18 cellular contexts compared by ENCODE assay signal in genomic region chr6:44023586-44024454, GRCh38.
DNase-seq lines count a peak whose midpoint lies in the region; ATAC-seq, FAIRE-seq and TF ChIP-seq lines count a peak whose summit lies in the region.
"Had no signal": no experiment of that assay in that cellular context is flagged by ENCODE, and none has a peak within 500 bp of the region (broad histone marks: within the 10 kb centered on the region; RNA-seq: fewer than 3 reads in every experiment).

No MANE protein-coding gene starts in this region.

- no peak for TF ChIP-seq RAD21 in SK-N-SH (IDR thresholded peaks at IDR 0.05; ENCODE audit: low read length)
- TF ChIP-seq RAD21 in A549 (conservative IDR thresholded peaks at IDR 0.05 in 1 of 2, IDR thresholded peaks at IDR 0.05 in 1 of 2): no peak
- TF ChIP-seq RAD21 in H1 (IDR thresholded peaks at IDR 0.05 in 1 of 2, conservative IDR thresholded peaks at IDR 0.05 in 1 of 2; ENCODE audit: low read depth in 2 of 2, low read length in 2 of 2): no peak

- no peak overlapping the region for H2BK20ac ChIP-seq in H1 (ENCODE audit: low read length)

- H3K9me2 ChIP-seq in SK-N-SH: no peaks in the 10 kb centered on the region

- ATAC-seq in SK-N-SH treated with all-trans-retinoic acid at 6 μM for 48 hours: no peak
- ATAC-seq in A549: no peak
- ATAC-seq: CD8-positive, alpha-beta T cell had no signal

- no peak overlapping the region for H2AK5ac ChIP-seq in H1 (ENCODE audit: low read depth, low read length)

- no peak overlapping the region for H3K56ac ChIP-seq in H1 (replicated peaks; ENCODE audit: insufficient read length, low read depth, low read length)

- no peak overlapping the region for H2BK12ac ChIP-seq in H1 (ENCODE audit: low read depth, low read length)

- no peaks in the 10 kb centered on the region for H3K27me3 ChIP-seq in SK-N-SH (ENCODE audit: insufficient read depth)
- H3K27me3 ChIP-seq in H1 (replicated peaks in 1 of 4; ENCODE audit: control insufficient read depth in 3 of 4, extremely low read depth in 1 of 4, insufficient read depth in 3 of 4, low read length in 3 of 4): no peaks in the 10 kb centered on the region
- no peaks in the 10 kb centered on the region for H3K27me3 ChIP-seq in osteoblast (ENCODE audit: insufficient read depth, low read length)
- H3K27me3 ChIP-seq: BE2C had no signal

- H3K9me3 ChIP-seq in SK-N-SH (no peaks in the 10 kb centered on the region), A549 (no peaks in the 10 kb centered on the region), H1 (ENCODE audit: insufficient read depth in 2 of 2, low read depth in 1 of 2, low read length in 1 of 2) (no peaks in the 10 kb centered on the region), osteoblast (ENCODE audit: low read depth, low read length) (no peaks in the 10 kb centered on the region)
- H3K9me3 ChIP-seq: BE2C had no signal

- TF ChIP-seq POLR2A in A549 (IDR thresholded peaks at IDR 0.05; ENCODE audit: low read length) (no peak), H1 (IDR thresholded peaks at IDR 0.05; ENCODE audit: control extremely low read depth in 1 of 2, low read depth in 2 of 2, low read length in 2 of 2) (no peak)

- no peak overlapping the region for H2BK15ac ChIP-seq in H1 (ENCODE audit: low read length)

- peak; percentile 54 for DNase-seq in SK-N-SH
- no peak for DNase-seq in A549 (ENCODE audit: low read depth in 1 of 2, low spot score in 1 of 2)
- no peak for DNase-seq in H1 (ENCODE audit: low read depth in 1 of 2, low spot score in 2 of 2)
- peak; percentile 14 for DNase-seq in osteoblast (ENCODE audit: insufficient read length, low spot score, missing footprints)
- DNase-seq in activated gamma-delta T cell treated with Interleukin-2 at 50 U/mL for 16 hours: no peak
- DNase-seq in stimulated activated CD4-positive, alpha-beta T cell treated with anti-CD3 and anti-CD28 coated beads, Interleukin-2, amount 100 ng/mL, for 24 hours: no peak
- no peak for DNase-seq in DMS153 treated with DMSO at 0.1 percent for 48 hours (lab: John Stamatoyannopoulos, UW; ENCODE audit: unreplicated experiment)
- DNase-seq: BE2C; CD8-positive, alpha-beta T cell; DMS79; HCEC 1CT; NCI-H1417 treated with DMSO at 0.1 percent for 48 hours; NCI-H1930; NCI-H526 treated with DMSO at 0.1 percent for 48 hours had no signal

- no peak overlapping the region for H3K9ac ChIP-seq in SK-N-SH
- H3K9ac ChIP-seq in H1 (replicated peaks in 1 of 4; ENCODE audit: extremely low read depth in 1 of 4, low read depth in 3 of 4, low read length in 3 of 4): no peak overlapping the region

- no peak overlapping the region for H4K5ac ChIP-seq in H1 (ENCODE audit: insufficient read length, low read depth, low read length)

- peaks cover 4 to 35% of the 10 kb centered on the region in 2 experiments; a peak in 2 of 4 replicates for H3K4me1 ChIP-seq in SK-N-SH (ENCODE audit: control insufficient read depth in 1 of 2, insufficient read depth in 2 of 2, low read depth in 1 of 2, low read length in 1 of 2)
- H3K4me1 ChIP-seq in A549: peaks cover 24% of the 10 kb centered on the region
- H3K4me1 ChIP-seq in H1 (replicated peaks in 1 of 4; ENCODE audit: control insufficient read depth in 3 of 4, insufficient read depth in 4 of 4, low read length in 3 of 4): peaks cover 0 to 4% (median 0%) of the 10 kb centered on the region in 4 experiments; a peak in 1 of 7 replicates
- H3K4me1 ChIP-seq in osteoblast (ENCODE audit: insufficient read depth, low read length): peaks cover 24% of the 10 kb centered on the region

- no peak overlapping the region for H4K91ac ChIP-seq in H1 (replicated peaks; ENCODE audit: insufficient read length, low read length)

- H3K18ac ChIP-seq in H1 (ENCODE audit: extremely low read depth, low read length): no peak overlapping the region

- no peaks in the 10 kb centered on the region for H3K23me2 ChIP-seq in H1 (ENCODE audit: low read depth, low read length)

- no peaks in the 10 kb centered on the region for H4K20me1 ChIP-seq in SK-N-SH (ENCODE audit: insufficient read depth)
- no peaks in the 10 kb centered on the region for H4K20me1 ChIP-seq in H1 (replicated peaks in 1 of 2; ENCODE audit: control insufficient read depth in 1 of 2, insufficient read depth in 2 of 2, low read length in 2 of 2)
- H4K20me1 ChIP-seq in osteoblast (ENCODE audit: insufficient read depth, low read length): no peaks in the 10 kb centered on the region

- 100% methylated on average over 2 of the region's 8 CpGs for WGBS in SK-N-SH (ENCODE audit: low lambda C conversion rate)
- WGBS in A549 (ENCODE audit: missing lambda C conversion rate): 85% methylated on average over 6 of the region's 8 CpGs
- WGBS in H1 (ENCODE audit: extremely low coverage in 1 of 2, insufficient coverage in 1 of 2, insufficient read length in 1 of 2, insufficient replicate concordance in 2 of 2, low coverage in 1 of 2, low lambda C conversion rate in 2 of 2, missing lambda C conversion rate in 1 of 2), 2 experiments: 85% methylated on average over 8 of the region's 8 CpGs; no CpG with 5 or more reads in 1 of the 2 experiments

- POLR2A ChIA-PET in SK-N-SH (lab: Yijun Ruan, JAX): interaction anchor here (0.8 to 1.1 kb wide), 2 partner anchors 19 to 50 kb away, joined by 3 read pairs; no protein-coding TSS in a partner anchor
- POLR2A ChIA-PET in A549 (lab: Yijun Ruan, JAX): no interaction called here
- POLR2A ChIA-PET in H1 (lab: Charles Lee; ENCODE audit: partially characterized antibody): interaction anchor here (1.1 to 1.2 kb wide), 3 partner anchors 14 to 40 kb away, joined by 3 to 5 read pairs (median 3); no protein-coding TSS in a partner anchor

- peak in 1 of 2 experiments; percentile 61; a peak in 2 of 4 replicates for TF ChIP-seq EP300 in SK-N-SH (IDR thresholded peaks at IDR 0.05; ENCODE audit: borderline replicate concordance in 1 of 2, low read depth in 1 of 2, low read length in 1 of 2)
- TF ChIP-seq EP300 in A549 (IDR thresholded peaks at IDR 0.05): no peak
- no peak for TF ChIP-seq EP300 in H1 (IDR thresholded peaks at IDR 0.05; ENCODE audit: borderline replicate concordance in 1 of 2, low read depth in 2 of 2, low read length in 2 of 2)

- no peaks in the 10 kb centered on the region for H3K79me2 ChIP-seq in SK-N-SH (ENCODE audit: insufficient read depth)
- no peaks in the 10 kb centered on the region for H3K79me2 ChIP-seq in H1 (ENCODE audit: control insufficient read depth in 1 of 2, insufficient read depth in 2 of 2, low read length in 2 of 2)
- no peaks in the 10 kb centered on the region for H3K79me2 ChIP-seq in osteoblast (ENCODE audit: insufficient read depth, low read length)

- no peak overlapping the region for H2BK120ac ChIP-seq in H1 (replicated peaks; ENCODE audit: low read depth, low read length)

- peak overlapping the region; percentile 28; the same call in 1 of the 2 replicates for H4K8ac ChIP-seq in H1 (ENCODE audit: extremely low read depth, insufficient read depth, low read length)

- no peak overlapping the region for H3K4me3 ChIP-seq in SK-N-SH (ENCODE audit: low read depth in 2 of 2, low read length in 1 of 2)
- no peak overlapping the region for H3K4me3 ChIP-seq in A549
- H3K4me3 ChIP-seq in H1 (ENCODE audit: extremely low read depth in 1 of 4, insufficient read depth in 2 of 4, low read depth in 3 of 4, low read length in 4 of 4): no peak overlapping the region
- H3K4me3 ChIP-seq in osteoblast (ENCODE audit: insufficient read depth, low read length): no peak overlapping the region

- FAIRE-seq in A549 (lab: Jason Lieb, UNC): no peak
- no peak for FAIRE-seq in H1 (lab: Jason Lieb, UNC)
- FAIRE-seq: RCC 7860 had no signal

- H3K4ac ChIP-seq in H1 (replicated peaks; ENCODE audit: insufficient read length, low read depth, low read length): no peak overlapping the region

- H3F3A ChIP-seq in SK-N-SH (replicated peaks; ENCODE audit: insufficient read depth): peaks cover 3% of the 10 kb centered on the region

- H2AFZ ChIP-seq in SK-N-SH (ENCODE audit: low read depth): no peak overlapping the region
- H2AFZ ChIP-seq in H1 (ENCODE audit: low read length): no peak overlapping the region
- no peak overlapping the region for H2AFZ ChIP-seq in osteoblast (ENCODE audit: low read length)

- H3K14ac ChIP-seq in H1 (ENCODE audit: insufficient read length): no peak overlapping the region

- no peaks in the 10 kb centered on the region for H3K79me1 ChIP-seq in H1 (ENCODE audit: low read depth, low read length)

- TF ChIP-seq CTCF in SK-N-SH (IDR thresholded peaks at IDR 0.05) (no peak), A549 (IDR thresholded peaks at IDR 0.05) (no peak), H1 (IDR thresholded peaks at IDR 0.05; ENCODE audit: control extremely low read depth in 1 of 3, insufficient read depth in 1 of 3, low read depth in 1 of 3, low read length in 3 of 3) (no peak), osteoblast (IDR thresholded peaks at IDR 0.05; ENCODE audit: extremely low read depth, low read depth, low read length) (no peak)

- no peak overlapping the region for H3K4me2 ChIP-seq in SK-N-SH
- no peak overlapping the region for H3K4me2 ChIP-seq in A549
- no peak overlapping the region for H3K4me2 ChIP-seq in H1 (ENCODE audit: insufficient read depth in 1 of 2, low read depth in 2 of 2, low read length in 2 of 2)
- no peak overlapping the region for H3K4me2 ChIP-seq in osteoblast (ENCODE audit: insufficient read depth, low read length)

- H3K27ac ChIP-seq in SK-N-SH (ENCODE audit: low read depth in 2 of 2, low read length in 1 of 2) (peak overlapping the region in 1 of 2 experiments; percentile 69; a peak in 2 of 4 replicates), A549 (peak overlapping the region; percentile 11 to 81; a peak in 3 of 6 replicates), H1 (ENCODE audit: low read depth, low read length) (no peak overlapping the region), osteoblast (ENCODE audit: low read depth, low read length) (no peak overlapping the region)
- H3K27ac ChIP-seq: 22Rv1, HL-60 had no signal

- H2BK5ac ChIP-seq in H1 (ENCODE audit: low read depth, low read length): no peak overlapping the region

- H3K36me3 ChIP-seq in SK-N-SH (replicated peaks in 1 of 2; ENCODE audit: control insufficient read depth in 1 of 2, insufficient read depth in 2 of 2, low read length in 1 of 2) (no peaks in the 10 kb centered on the region), H1 (ENCODE audit: control insufficient read depth in 2 of 4, insufficient read depth in 4 of 4, low read length in 3 of 4) (no peaks in the 10 kb centered on the region), osteoblast (ENCODE audit: insufficient read depth, low read length) (no peaks in the 10 kb centered on the region)
- H3K36me3 ChIP-seq: BE2C had no signal

- no peak overlapping the region for H3K23ac ChIP-seq in H1 (ENCODE audit: insufficient read length)

- CTCF ChIA-PET in SK-N-SH (lab: Yijun Ruan, JAX): interaction anchor here (0.7 to 1.7 kb wide), 7 partner anchors 9 to 70 kb away, joined by 3 to 9 read pairs (median 3); no protein-coding TSS in a partner anchor
- CTCF ChIA-PET in A549 (lab: Yijun Ruan, JAX): interaction anchor here (3.2 kb wide), 1 partner anchor 50 kb away, joined by 10 read pairs; no protein-coding TSS in a partner anchor
- CTCF ChIA-PET in H1 (lab: Charles Lee; ENCODE audit: partially characterized antibody): interaction anchor here (0.8 to 3.0 kb wide), 11 partner anchors 8 to 255 kb away, joined by 3 to 7 read pairs (median 4); no protein-coding TSS in a partner anchor

TF ChIP-seq in A549, 52 proteins besides CTCF, POLR2A, EP300 and RAD21 (continues in another document):
- TF ChIP-seq CBX8 (IDR thresholded peaks at IDR 0.05): no peak

TF ChIP-seq in H1, 55 proteins besides CTCF, POLR2A, EP300 and RAD21 (continues in another document):
- no peak for TF ChIP-seq CBX8 (IDR thresholded peaks at IDR 0.05; ENCODE audit: borderline replicate concordance, low read depth, low read length)

Comparison
In these comparisons a context has a peak if more than half of its experiments do, and no peak if none do; other contexts are left out.
1. DNase-seq: peak in SK-N-SH (single experiment) and osteoblast (single experiment); none in A549 (0 of 2), H1 (0 of 2), activated gamma-delta T cell treated with Interleukin-2 at 50 U/mL for 16 hours (single experiment), stimulated activated CD4-positive, alpha-beta T cell treated with anti-CD3 and anti-CD28 coated beads, Interleukin-2, amount 100 ng/mL, for 24 hours (0 of 2) and DMS153 treated with DMSO at 0.1 percent for 48 hours (single experiment).
2. H3K27ac ChIP-seq: peak in A549 (2 of 2); none in H1 (single experiment) and osteoblast (single experiment).